In the genomic region with DNA sequence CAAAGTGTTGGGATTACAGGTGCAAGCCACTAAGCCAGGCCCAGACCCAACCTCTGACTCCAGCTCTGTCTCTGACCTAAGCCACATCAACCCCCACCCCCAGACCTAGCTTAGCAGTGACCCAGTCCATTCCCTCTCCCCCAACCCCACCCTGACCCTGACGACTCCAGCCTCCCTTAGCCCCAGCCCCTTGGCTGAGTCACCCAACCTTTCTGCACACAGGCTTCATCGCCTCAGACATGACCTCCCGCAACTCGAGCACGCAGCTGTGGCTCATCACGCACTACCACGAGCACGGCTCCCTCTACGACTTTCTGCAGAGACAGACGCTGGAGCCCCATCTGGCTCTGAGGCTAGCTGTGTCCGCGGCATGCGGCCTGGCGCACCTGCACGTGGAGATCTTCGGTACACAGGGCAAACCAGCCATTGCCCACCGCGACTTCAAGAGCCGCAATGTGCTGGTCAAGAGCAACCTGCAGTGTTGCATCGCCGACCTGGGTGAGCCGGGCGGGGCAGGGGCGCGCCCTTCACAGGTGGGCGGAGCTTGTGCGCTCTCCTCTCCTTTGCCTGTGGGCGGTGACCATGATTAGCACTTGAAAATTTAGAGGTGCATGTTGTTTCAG, we compare ENCODE assay signal across 2 cellular contexts.
TF ChIP-seq lines count a peak whose summit lies in the region.

No MANE protein-coding gene starts in this region.

TF ChIP-seq in SK-N-SH, 30 proteins besides CTCF, POLR2A, EP300 and RAD21:
- TF ChIP-seq FOSL2 (IDR thresholded peaks at IDR 0.05; ENCODE audit: borderline replicate concordance, low read depth) (no peak), ZBTB33 (IDR thresholded peaks at IDR 0.05; ENCODE audit: borderline replicate concordance, low read depth) (no peak), RFX5 (IDR thresholded peaks at IDR 0.05; ENCODE audit: low read length) (no peak), EZH2phosphoT487 (IDR thresholded peaks at IDR 0.05; ENCODE audit: borderline replicate concordance, low read depth) (no peak), JUND (IDR thresholded peaks at IDR 0.05) (no peak), RXRA (IDR thresholded peaks at IDR 0.05; ENCODE audit: borderline replicate concordance, low read depth) (no peak), TEAD4 (IDR thresholded peaks at IDR 0.05; ENCODE audit: borderline replicate concordance, insufficient read depth) (no peak)

TF ChIP-seq in SK-N-SH treated with all-trans-retinoic acid at 6 μM for 48 hours, 23 proteins besides CTCF, POLR2A, EP300 and RAD21:
- TF ChIP-seq ZFP3 (CRISPR knock-in tag; IDR thresholded peaks at IDR 0.05) (no peak), BACH2 (CRISPR knock-in tag; IDR thresholded peaks at IDR 0.05; ENCODE audit: borderline replicate concordance) (no peak), TCF4 (CRISPR knock-in tag; IDR thresholded peaks at IDR 0.05; ENCODE audit: borderline replicate concordance) (no peak), OSR1 (CRISPR knock-in tag; IDR thresholded peaks at IDR 0.05) (no peak), PPARA (CRISPR knock-in tag; IDR thresholded peaks at IDR 0.05; ENCODE audit: borderline replicate concordance) (no peak), ZNF70 (CRISPR knock-in tag; IDR thresholded peaks at IDR 0.05) (no peak), ZNF565 (CRISPR knock-in tag; conservative IDR thresholded peaks at IDR 0.05; ENCODE audit: low read depth) (no peak), ARNTL (CRISPR knock-in tag; IDR thresholded peaks at IDR 0.05; ENCODE audit: borderline replicate concordance, low read depth) (no peak), GLIS3 (CRISPR knock-in tag; IDR thresholded peaks at IDR 0.05) (no peak), ESRRG (CRISPR knock-in tag; IDR thresholded peaks at IDR 0.05) (no peak), CSDC2 (CRISPR knock-in tag; IDR thresholded peaks at IDR 0.05) (no peak), ZC3H10 (CRISPR knock-in tag; IDR thresholded peaks at IDR 0.05) (no peak), RARB (CRISPR knock-in tag; IDR thresholded peaks at IDR 0.05) (no peak), ZNF8 (CRISPR knock-in tag; IDR thresholded peaks at IDR 0.05) (no peak), ISL1 (CRISPR knock-in tag; IDR thresholded peaks at IDR 0.05) (no peak), POU6F1 (CRISPR knock-in tag; IDR thresholded peaks at IDR 0.05; ENCODE audit: borderline replicate concordance, low read depth) (no peak)
TF ChIP-seq in SK-N-SH treated with all-trans-retinoic acid at 6 μM for 48 hours: peak in this region for 0.
